In genomic region chr10:109698888-109699685, GRCh38 we compare ENCODE assay signal across 21 cellular contexts.
DNase-seq lines count a peak whose midpoint lies in the region; ATAC-seq and TF ChIP-seq lines count a peak whose summit lies in the region.
"Had no signal": no experiment of that assay in that cellular context is flagged by ENCODE, and none has a peak within 500 bp of the region (broad histone marks: within the 10 kb centered on the region; RNA-seq: fewer than 3 reads in every experiment).

No MANE protein-coding gene starts in this region.

- no peaks in the 10 kb centered on the region for H3K36me3 Mint-ChIP-seq in progenitor cell of endocrine pancreas (ENCODE audit: insufficient read depth)

- no peak overlapping the region for H2BK12ac ChIP-seq in neuronal stem cell (ENCODE audit: low read length)

- H2BK120ac ChIP-seq in neuronal stem cell (ENCODE audit: low read depth, low read length): no peak overlapping the region

- peak; percentile 79 for ATAC-seq in sciatic nerve
- ATAC-seq: PC-3, SK-N-SH treated with all-trans-retinoic acid at 6 μM for 48 hours had no signal

- H3K18ac ChIP-seq in neuronal stem cell (ENCODE audit: low read length): no peak overlapping the region

- H3K9me3 Mint-ChIP-seq in progenitor cell of endocrine pancreas (ENCODE audit: low read depth): no peaks in the 10 kb centered on the region

- peak overlapping the region; percentile 40 for H3K4me2 ChIP-seq in KMS-11
- H3K4me2 ChIP-seq in neuronal stem cell (ENCODE audit: insufficient read depth, low read length, poor library complexity, severe bottlenecking): no peak overlapping the region

- no peak overlapping the region for H4K8ac ChIP-seq in neuronal stem cell (ENCODE audit: low read depth, low read length)

- WGBS in neuronal stem cell (ENCODE audit: extremely low coverage in 2 of 2, insufficient read length in 2 of 2, insufficient replicate concordance in 1 of 2), 2 donors: no CpG with 5 or more reads among the region's 5 CpGs

- H3K4me3 Mint-ChIP-seq in progenitor cell of endocrine pancreas (ENCODE audit: low read depth): no peak overlapping the region

- H2AFZ ChIP-seq in KMS-11 (ENCODE audit: low read depth) (peak overlapping the region; percentile 42; the same call in 1 of the 2 replicates), neuronal stem cell (ENCODE audit: low read length) (no peak overlapping the region)

- intact Hi-C loops in sciatic nerve (cut with DNase I) (no loop called here), A673 (cut with micrococcal nuclease; ENCODE audit: unreplicated experiment) (no loop called here)

- H3K9me3 ChIP-seq in A673 (ENCODE audit: low read depth, low read length, poor library complexity, severe bottlenecking): no peaks in the 10 kb centered on the region
- no peaks in the 10 kb centered on the region for H3K9me3 ChIP-seq in neuronal stem cell (replicated peaks in 1 of 2; ENCODE audit: control insufficient read depth in 2 of 2, insufficient read depth in 1 of 2, low read depth in 1 of 2, low read length in 2 of 2)

- H3K4ac ChIP-seq in neuronal stem cell (ENCODE audit: low read length): no peak overlapping the region

- H2BK15ac ChIP-seq in neuronal stem cell (ENCODE audit: low read length): no peak overlapping the region

- no peak overlapping the region for H3K23ac ChIP-seq in neuronal stem cell (ENCODE audit: low read depth, low read length, poor library complexity)

- H3K27ac Mint-ChIP-seq in progenitor cell of endocrine pancreas: no peak overlapping the region

- no peaks in the 10 kb centered on the region for H4K20me1 ChIP-seq in KMS-11 (ENCODE audit: insufficient read depth)

- no peak for TF ChIP-seq CTCF in KMS-11 (conservative IDR thresholded peaks at IDR 0.05; ENCODE audit: low read depth, low read length)
- TF ChIP-seq CTCF in A673 (conservative IDR thresholded peaks at IDR 0.05; ENCODE audit: low read depth, low read length): no peak
- no peak for TF ChIP-seq CTCF in progenitor cell of endocrine pancreas (IDR thresholded peaks at IDR 0.05; ENCODE audit: unreplicated experiment)

- H3K36me3 ChIP-seq in KMS-11 (ENCODE audit: insufficient read depth) (no peaks in the 10 kb centered on the region), A673 (ENCODE audit: insufficient read depth, low read length, poor library complexity, severe bottlenecking) (no peaks in the 10 kb centered on the region), neuronal stem cell (replicated peaks in 1 of 2; ENCODE audit: control insufficient read depth in 2 of 2, insufficient read depth in 2 of 2, low read length in 2 of 2) (no peaks in the 10 kb centered on the region)

- DNase-seq in DMS79 treated with DMSO at 0.1 percent for 48 hours (lab: John Stamatoyannopoulos, UW): peak; percentile 0
- no peak for DNase-seq in DMS79 (lab: John Stamatoyannopoulos, UW)
- peak; percentile 15 for DNase-seq in globus pallidus (ENCODE audit: low spot score)
- no peak for DNase-seq in sciatic nerve (ENCODE audit: low spot score)
- DNase-seq in A673 (ENCODE audit: low spot score): no peak
- no peak for DNase-seq in progenitor cell of endocrine pancreas (ENCODE audit: low spot score, unreplicated experiment)
- DNase-seq in neuronal stem cell (ENCODE audit: low spot score): no peak
- DNase-seq: 8988T; GF-D8; HCEC 1CT; Karpas-422; NCI-H1092 treated with DMSO at 0.1 percent for 48 hours; NCI-H146; NCI-H1930; NCI-H524; NCI-H748 treated with DMSO at 0.1 percent for 48 hours; NK-92 treated with Interleukin-12 subunit alpha and Interleukin-12 subunit beta, amount 100 ng/mL, for 24 hours; PC-3 had no signal

- peak overlapping the region; percentile 5; the same call in 1 of the 2 replicates for H3K9ac ChIP-seq in KMS-11
- no peak overlapping the region for H3K9ac ChIP-seq in neuronal stem cell (ENCODE audit: low read depth, low read length, poor library complexity)

- peaks cover 53% of the 10 kb centered on the region for H3K4me1 ChIP-seq in KMS-11 (ENCODE audit: low read depth, poor library complexity, severe bottlenecking)
- no peaks in the 10 kb centered on the region for H3K4me1 ChIP-seq in A673 (ENCODE audit: insufficient read depth, low read length, poor library complexity, severe bottlenecking)
- no peaks in the 10 kb centered on the region for H3K4me1 ChIP-seq in neuronal stem cell (ENCODE audit: control insufficient read depth in 2 of 2, insufficient read depth in 1 of 2, low read depth in 1 of 2, low read length in 2 of 2)

- no peaks in the 10 kb centered on the region for H3K27me3 Mint-ChIP-seq in progenitor cell of endocrine pancreas

- H3K79me2 ChIP-seq in KMS-11 (ENCODE audit: insufficient read depth, low read depth): no peaks in the 10 kb centered on the region

- H3K4me3 ChIP-seq in KMS-11 (IDR thresholded peaks at IDR 0.05; ENCODE audit: insufficient read depth, low read depth, low read length) (no peak overlapping the region), A673 (ENCODE audit: low read depth, low read length, poor library complexity, severe bottlenecking) (no peak overlapping the region), neuronal stem cell (ENCODE audit: low read length in 2 of 2) (no peak overlapping the region)

- no peaks in the 10 kb centered on the region for H3K79me1 ChIP-seq in neuronal stem cell (ENCODE audit: low read depth, low read length)

- BruUV-seq in A673 (replicated peaks; lab: Mats Ljungman, UMichigan): no TSS peak

- no peaks in the 10 kb centered on the region for H3K4me1 Mint-ChIP-seq in progenitor cell of endocrine pancreas (ENCODE audit: low read depth)

- H2AK5ac ChIP-seq in neuronal stem cell (ENCODE audit: low read depth, low read length): no peak overlapping the region

- no peak overlapping the region for H3K14ac ChIP-seq in neuronal stem cell (ENCODE audit: low read length)

- POLR2A ChIA-PET in A673 (lab: Charles Lee; ENCODE audit: low non-redundant PET): no interaction called here

- H4K91ac ChIP-seq in neuronal stem cell (ENCODE audit: low read depth, low read length, poor library complexity): no peak overlapping the region

- CTCF ChIA-PET in A673 (lab: Charles Lee): no interaction called here

- no peak overlapping the region for H2BK5ac ChIP-seq in neuronal stem cell (ENCODE audit: low read length)

- no peaks in the 10 kb centered on the region for H3K27me3 ChIP-seq in KMS-11 (ENCODE audit: insufficient read depth, low read depth)
- no peaks in the 10 kb centered on the region for H3K27me3 ChIP-seq in A673 (replicated peaks; ENCODE audit: insufficient read depth, low read depth, low read length, poor library complexity)
- H3K27me3 ChIP-seq in neuronal stem cell (ENCODE audit: control insufficient read depth in 3 of 3, insufficient read depth in 3 of 3, low read depth in 1 of 3, low read length in 3 of 3): no peaks in the 10 kb centered on the region

- H3K27ac ChIP-seq in KMS-11 (peak overlapping the region; percentile 76), A673 (ENCODE audit: low read depth, low read length, poor library complexity, severe bottlenecking) (no peak overlapping the region), neuronal stem cell (replicated peaks; ENCODE audit: low read length) (no peak overlapping the region)
- H3K27ac ChIP-seq: HL-60 had no signal

Comparison
In these comparisons a context has a peak if more than half of its experiments do, and no peak if none do; other contexts are left out.
1. DNase-seq: peak in DMS79 treated with DMSO at 0.1 percent for 48 hours (single experiment) and globus pallidus (single experiment); none in DMS79 (single experiment), sciatic nerve (single experiment), A673 (single experiment), progenitor cell of endocrine pancreas (single experiment) and neuronal stem cell (single experiment).